ENCODE assay signal across 15 cellular contexts in genomic region chr5:61423487-61424157, GRCh38.
DNase-seq lines count a peak whose midpoint lies in the region; TF ChIP-seq lines count a peak whose summit lies in the region.
"Had no signal": no experiment of that assay in that cellular context is flagged by ENCODE, and none has a peak within 500 bp of the region (broad histone marks: within the 10 kb centered on the region; RNA-seq: fewer than 3 reads in every experiment).

No MANE protein-coding gene starts in this region.

- DNase-seq in MCF 10A (ENCODE audit: unreplicated experiment) (no peak), left kidney (ENCODE audit: low read depth, low spot score) (peak; percentile 57), KG1 (lab: John Stamatoyannopoulos, UW) (no peak), COR-L47 (lab: John Stamatoyannopoulos, UW) (no peak), HK-2 (ENCODE audit: unreplicated experiment) (no peak)
- DNase-seq: activated CD4-positive, CD25-positive, alpha-beta regulatory T cell treated with anti-CD3 and anti-CD28 coated beads, Interleukin-2, amount 50 U/mL, for 72 hours; activated naive CD8-positive, alpha-beta T cell treated with anti-CD3 and anti-CD28 coated beads for 36 hours; CD4-positive, alpha-beta T cell; cortex of kidney; NCI-H1417 treated with DMSO at 0.1 percent for 48 hours; stimulated activated CD4-positive, alpha-beta T cell treated with anti-CD3 and anti-CD28 coated beads, Interleukin-4, amount 100 ng/mL, for 1 hour; uterus had no signal

- H3K36me3 ChIP-seq in Loucy (ENCODE audit: insufficient read depth, low read length) (no peaks in the 10 kb centered on the region), subcutaneous abdominal adipose tissue (ENCODE audit: control insufficient read depth in 5 of 5, insufficient read depth in 5 of 5, low read length in 5 of 5) (no peaks in the 10 kb centered on the region)
- H3K36me3 ChIP-seq: uterus had no signal

- peaks cover 5% of the 10 kb centered on the region for H3K36me3 Mint-ChIP-seq in MCF 10A (ENCODE audit: insufficient read depth, unreplicated experiment)

- intact Hi-C loops in MCF 10A (cut with micrococcal nuclease) = no loop called here

- BruUV-seq in MCF 10A (replicated peaks; lab: Mats Ljungman, UMichigan) = no TSS peak

- H3F3A ChIP-seq in Loucy (ENCODE audit: low read depth) = no peaks in the 10 kb centered on the region

- no peaks in the 10 kb centered on the region for H3K27me3 ChIP-seq in Loucy (ENCODE audit: insufficient read depth, low read length, poor library complexity, severe bottlenecking)
- no peaks in the 10 kb centered on the region for H3K27me3 ChIP-seq in subcutaneous abdominal adipose tissue (ENCODE audit: control insufficient read depth in 5 of 5, insufficient read depth in 4 of 5, low read length in 5 of 5)
- H3K27me3 ChIP-seq: uterus had no signal

- CTCF ChIA-PET in MCF 10A (lab: Yijun Ruan, JAX) = no interaction called here

- TF ChIP-seq CTCF in Loucy (conservative IDR thresholded peaks at IDR 0.05; ENCODE audit: low read length) (no peak), MCF 10A (IDR thresholded peaks at IDR 0.05; ENCODE audit: unreplicated experiment) (no peak)

- H3K4me2 ChIP-seq in Loucy (ENCODE audit: low read depth, low read length, poor library complexity, severe bottlenecking) = peak overlapping the region; percentile 35

- H3K27me3 Mint-ChIP-seq in MCF 10A (ENCODE audit: insufficient read depth, unreplicated experiment) = no peaks in the 10 kb centered on the region
- H3K27me3 Mint-ChIP-seq: activated naive CD8-positive, alpha-beta T cell treated with anti-CD3 and anti-CD28 coated beads for 36 hours; CD4-positive, alpha-beta T cell; memory B cell had no signal

- H3K4me3 ChIP-seq in Loucy (ENCODE audit: low read length, poor library complexity, severe bottlenecking) (no peak overlapping the region), subcutaneous abdominal adipose tissue (ENCODE audit: low read depth in 1 of 5, low read length in 5 of 5) (peak overlapping the region in 3 of 5 donors; percentile 26 to 37 (median 33))
- H3K4me3 ChIP-seq: uterus had no signal

- POLR2A ChIA-PET in MCF 10A (lab: Yijun Ruan, JAX) = interaction anchor here (0.7 kb wide), 1 partner anchor 14 kb away, joined by 3 read pairs; no protein-coding TSS in a partner anchor

- H3K9me3 Mint-ChIP-seq in MCF 10A (ENCODE audit: unreplicated experiment) = no peaks in the 10 kb centered on the region

- H3K79me2 ChIP-seq in Loucy (ENCODE audit: insufficient read depth, low read length) = peaks cover 19% of the 10 kb centered on the region; the same call in 1 of the 2 replicates

- H3K9ac ChIP-seq in Loucy (ENCODE audit: low read depth, low read length, poor library complexity, severe bottlenecking) = no peak overlapping the region
- H3K9ac ChIP-seq in subcutaneous abdominal adipose tissue (ENCODE audit: low read length in 5 of 5) = peak overlapping the region in 3 of 5 donors; percentile 31 to 58 (median 37)

- H3K4me1 Mint-ChIP-seq in MCF 10A (ENCODE audit: insufficient read depth, unreplicated experiment) = peaks cover 12% of the 10 kb centered on the region

- H3K4me1 ChIP-seq in Loucy (ENCODE audit: insufficient read depth, low read length, poor library complexity, severe bottlenecking) = peaks cover 8% of the 10 kb centered on the region
- peaks cover 0 to 19% (median 13%) of the 10 kb centered on the region in 5 donors for H3K4me1 ChIP-seq in subcutaneous abdominal adipose tissue (ENCODE audit: control insufficient read depth in 5 of 5, insufficient read depth in 5 of 5, low read length in 5 of 5)

- no peak overlapping the region for H3K27ac Mint-ChIP-seq in MCF 10A (ENCODE audit: low read depth, unreplicated experiment)
- H3K27ac Mint-ChIP-seq: activated naive CD8-positive, alpha-beta T cell treated with anti-CD3 and anti-CD28 coated beads for 36 hours; CD4-positive, alpha-beta T cell; memory B cell had no signal

- H2AFZ ChIP-seq in Loucy (ENCODE audit: low read length) = no peak overlapping the region

- no peaks in the 10 kb centered on the region for H3K9me2 ChIP-seq in Loucy (replicated peaks; ENCODE audit: low read depth, low read length)

- H3K27ac ChIP-seq in subcutaneous abdominal adipose tissue (ENCODE audit: low read depth, low read length) = no peak overlapping the region
- H3K27ac ChIP-seq: uterus had no signal

- H4K20me1 ChIP-seq in Loucy (ENCODE audit: insufficient read depth, low read length, poor library complexity, severe bottlenecking) = peaks cover 6% of the 10 kb centered on the region

- H3K4me3 Mint-ChIP-seq in MCF 10A (ENCODE audit: unreplicated experiment) = peak overlapping the region; percentile 13
- H3K4me3 Mint-ChIP-seq: activated naive CD8-positive, alpha-beta T cell treated with anti-CD3 and anti-CD28 coated beads for 36 hours; CD4-positive, alpha-beta T cell; memory B cell had no signal

- H3K9me3 ChIP-seq in Loucy (ENCODE audit: insufficient read depth, low read depth, low read length) = no peaks in the 10 kb centered on the region
- peaks cover 0 to 3% (median 0%) of the 10 kb centered on the region in 5 donors for H3K9me3 ChIP-seq in subcutaneous abdominal adipose tissue (ENCODE audit: control insufficient read depth in 5 of 5, low read length in 5 of 5)
- H3K9me3 ChIP-seq: uterus had no signal
